In the genomic region with DNA sequence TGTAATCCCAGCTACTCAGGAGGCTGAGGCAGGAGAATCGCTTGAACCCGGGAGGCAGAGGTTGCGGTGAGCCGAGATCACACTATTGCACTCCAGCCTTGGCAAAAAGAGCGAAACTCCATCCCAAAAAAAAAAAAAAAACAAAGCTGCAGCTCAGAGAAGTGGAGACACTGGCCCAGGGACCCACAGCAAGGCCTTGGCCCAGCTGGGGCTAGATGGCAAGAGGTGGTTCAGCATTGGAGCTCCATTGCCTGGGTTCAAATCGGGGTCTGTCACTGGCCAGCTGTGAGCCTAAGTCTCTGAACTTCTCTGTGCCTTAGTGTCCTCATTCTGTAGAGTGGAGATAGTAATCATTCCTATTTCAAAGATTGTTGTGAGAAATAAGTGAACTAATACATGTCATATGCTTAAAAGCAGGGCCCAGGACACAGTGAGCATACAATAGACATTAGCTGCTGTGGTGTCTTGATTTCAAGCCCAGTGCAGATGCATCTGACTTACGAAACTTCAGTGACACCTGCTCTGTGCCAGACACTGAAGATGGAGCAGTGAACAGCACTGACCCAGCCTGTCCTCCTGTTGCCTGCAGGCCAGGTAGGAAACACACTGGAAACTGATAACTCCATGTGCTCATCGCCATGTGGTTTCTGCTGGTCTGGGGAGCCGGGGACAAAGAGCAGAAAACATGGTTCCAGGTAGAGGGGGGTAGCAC, we compare ENCODE assay signal across 12 cellular contexts.
DNase-seq lines count a peak whose midpoint lies in the region; ATAC-seq, FAIRE-seq and TF ChIP-seq lines count a peak whose summit lies in the region.
"Had no signal": no experiment of that assay in that cellular context is flagged by ENCODE, and none has a peak within 500 bp of the region (broad histone marks: within the 10 kb centered on the region; RNA-seq: fewer than 3 reads in every experiment).

No MANE protein-coding gene starts in this region.

- no peak overlapping the region for H3K4me3 Mint-ChIP-seq in activated CD4-positive, alpha-beta T cell treated with anti-CD3 and anti-CD28 coated beads for 36 hours
- H3K4me3 Mint-ChIP-seq in activated T-helper 2 cell treated with anti-CD3 and anti-CD28 coated beads, Interferon-gamma antibody, Interleukin-2, Interleukin-4, amounts not matched to agents 10 μg/mL and 5 μg/mL and 100 μg/mL, durations not matched to agents 14 hours and 24 hours and 36 hours (ENCODE audit: low read depth), result no peak overlapping the region

- H3K4me1 ChIP-seq in HepG2 (ENCODE audit: insufficient read depth, low read length) (peaks cover 94% of the 10 kb centered on the region), suprapubic skin (peaks cover 97% of the 10 kb centered on the region)

- H3K4me1 Mint-ChIP-seq in activated CD4-positive, alpha-beta T cell treated with anti-CD3 and anti-CD28 coated beads for 36 hours, result peaks cover 40% of the 10 kb centered on the region
- H3K4me1 Mint-ChIP-seq in activated T-helper 2 cell treated with anti-CD3 and anti-CD28 coated beads, Interferon-gamma antibody, Interleukin-2, Interleukin-4, amounts not matched to agents 10 μg/mL and 5 μg/mL and 100 μg/mL, durations not matched to agents 14 hours and 24 hours and 36 hours (ENCODE audit: low read depth), result peaks cover 37% of the 10 kb centered on the region

- intact Hi-C loops in activated CD4-positive, alpha-beta T cell treated with anti-CD3 and anti-CD28 coated beads for 36 hours (cut with DNase I, micrococcal nuclease), result loop anchor here in 1 of 2 experiments (10.0 kb wide), 1 partner anchor 112 kb away; no protein-coding TSS in a partner anchor
- intact Hi-C loops in activated T-helper 2 cell treated with anti-CD3 and anti-CD28 coated beads, Interferon-gamma antibody, Interleukin-2, Interleukin-4, amounts not matched to agents 10 μg/mL and 5 μg/mL and 100 μg/mL, durations not matched to agents 14 hours and 24 hours and 36 hours (cut with micrococcal nuclease), result no loop called here
- intact Hi-C loops in HepG2 (cut with micrococcal nuclease; ENCODE audit: unreplicated experiment), result no loop called here

- H3K36me3 ChIP-seq in HepG2 (replicated peaks in 1 of 2; ENCODE audit: control insufficient read depth in 1 of 2, insufficient read depth in 2 of 2, low read length in 2 of 2) (peaks cover 1 to 3% of the 10 kb centered on the region in 2 experiments; a peak in 2 of 5 replicates), suprapubic skin (peaks cover 13% of the 10 kb centered on the region)

- POLR2A ChIA-PET in activated CD4-positive, alpha-beta T cell treated with anti-CD3 and anti-CD28 coated beads for 36 hours (lab: Charles Lee), result interaction anchor here (0.7 kb wide), 1 partner anchor 19 kb away, joined by 3 read pairs; no protein-coding TSS in a partner anchor
- POLR2A ChIA-PET in HepG2 (lab: Yijun Ruan, JAX), result interaction anchor here (0.7 to 6.4 kb wide), 8 partner anchors 33 to 319 kb away, joined by 3 to 53 read pairs (median 4); a partner anchor contains a TSS

- FAIRE-seq in HepG2 (lab: Jason Lieb, UNC), result no peak
- FAIRE-seq: HTR-8/SVneo had no signal

- H3K9me3 ChIP-seq in HepG2 (ENCODE audit: low read length), result no peaks in the 10 kb centered on the region
- no peaks in the 10 kb centered on the region for H3K9me3 ChIP-seq in suprapubic skin

- no peak for TF ChIP-seq CTCF in HepG2 (CRISPR knock-in tag; IDR thresholded peaks at IDR 0.05)
- no peak for TF ChIP-seq CTCF in suprapubic skin (IDR thresholded peaks at IDR 0.05)

- TF ChIP-seq RAD21 in HepG2 (CRISPR knock-in tag; IDR thresholded peaks at IDR 0.05), result no peak

- TF ChIP-seq POLR2A in HepG2 (IDR thresholded peaks at IDR 0.05; ENCODE audit: insufficient read depth in 1 of 2, low read depth in 2 of 2, low read length in 2 of 2) (no peak), suprapubic skin (IDR thresholded peaks at IDR 0.05) (no peak)

- peaks cover 37% of the 10 kb centered on the region for H3K79me2 ChIP-seq in HepG2 (ENCODE audit: insufficient read depth, low read length)

- peak overlapping the region; percentile 24 for H3K27ac Mint-ChIP-seq in activated CD4-positive, alpha-beta T cell treated with anti-CD3 and anti-CD28 coated beads for 36 hours
- H3K27ac Mint-ChIP-seq in activated T-helper 2 cell treated with anti-CD3 and anti-CD28 coated beads, Interferon-gamma antibody, Interleukin-2, Interleukin-4, amounts not matched to agents 10 μg/mL and 5 μg/mL and 100 μg/mL, durations not matched to agents 14 hours and 24 hours and 36 hours, result peak overlapping the region; percentile 1

- BruUV-seq in HepG2 (replicated peaks; lab: Mats Ljungman, UMichigan), result no TSS peak

- ATAC-seq in activated CD4-positive, alpha-beta T cell treated with anti-CD3 and anti-CD28 coated beads for 36 hours, result no peak
- no peak for ATAC-seq in HepG2
- ATAC-seq in HG03457 (IDR thresholded peaks at IDR 0.05; ENCODE audit: unreplicated experiment), result no peak

- H2AFZ ChIP-seq in HepG2 (ENCODE audit: low read length), result no peak overlapping the region

- no peak for DNase-seq in activated CD4-positive, alpha-beta T cell treated with anti-CD3 and anti-CD28 coated beads for 36 hours
- no peak for DNase-seq in activated CD4-positive, alpha-beta T cell treated with anti-CD3 and anti-CD28 coated beads, Interleukin-2, amount 50 U/mL, for 1 hour
- DNase-seq in activated T-helper 2 cell treated with anti-CD3 and anti-CD28 coated beads, Interferon-gamma antibody, Interleukin-2, Interleukin-4, amounts not matched to agents 10 μg/mL and 5 μg/mL and 100 μg/mL, durations not matched to agents 14 hours and 24 hours and 36 hours (ENCODE audit: low spot score), result no peak
- DNase-seq in HepG2 (ENCODE audit: low spot score), result no peak
- DNase-seq in suprapubic skin (ENCODE audit: low spot score in 2 of 2), result no peak
- no peak for DNase-seq in NCI-H2196 treated with DMSO at 0.1 percent for 48 hours (lab: John Stamatoyannopoulos, UW; ENCODE audit: unreplicated experiment)
- DNase-seq in stimulated activated CD4-positive, alpha-beta T cell treated with anti-CD3 and anti-CD28 coated beads, Interleukin-4, amount 100 ng/mL, for 1 hour, result no peak
- DNase-seq: ACHN, NCI-H1436 treated with DMSO at 0.1 percent for 48 hours, NCI-H82 had no signal

- TF ChIP-seq EP300 in HepG2 (IDR thresholded peaks at IDR 0.05; ENCODE audit: low read depth in 2 of 2, low read length in 2 of 2), result no peak
- TF ChIP-seq EP300 in HepG2 (CRISPR knock-in tag; IDR thresholded peaks at IDR 0.05; ENCODE audit: borderline replicate concordance), result no peak
- TF ChIP-seq EP300 in suprapubic skin (IDR thresholded peaks at IDR 0.05), result no peak

- H3K9me3 Mint-ChIP-seq in activated CD4-positive, alpha-beta T cell treated with anti-CD3 and anti-CD28 coated beads for 36 hours (ENCODE audit: low read depth), result no peaks in the 10 kb centered on the region
- no peaks in the 10 kb centered on the region for H3K9me3 Mint-ChIP-seq in activated T-helper 2 cell treated with anti-CD3 and anti-CD28 coated beads, Interferon-gamma antibody, Interleukin-2, Interleukin-4, amounts not matched to agents 10 μg/mL and 5 μg/mL and 100 μg/mL, durations not matched to agents 14 hours and 24 hours and 36 hours

- H3K27ac ChIP-seq in HepG2 (ENCODE audit: extremely low read length, insufficient read depth, low read length) (no peak overlapping the region), suprapubic skin (peak overlapping the region; percentile 98)

- in situ Hi-C loops in HepG2 (cut with HindIII; ENCODE audit: extremely low pct_ligation_motif_present, low pct_unique_long_range_greater_than_20kb), result loop anchor here (10.0 kb wide), 1 partner anchor 122 kb away; no protein-coding TSS in a partner anchor

- WGBS in HepG2 (ENCODE audit: low lambda C conversion rate), result 95% methylated on average over 9 of the region's 9 CpGs
- 79% methylated on average over 9 of the region's 9 CpGs for WGBS in suprapubic skin

- no peak overlapping the region for H3K9ac ChIP-seq in HepG2 (ENCODE audit: insufficient read depth, low read depth, low read length)

- CTCF ChIA-PET in activated CD4-positive, alpha-beta T cell treated with anti-CD3 and anti-CD28 coated beads for 36 hours (lab: Charles Lee), result interaction anchor here (0.6 to 3.0 kb wide), 5 partner anchors 9 to 319 kb away, joined by 3 to 11 read pairs (median 4); no protein-coding TSS in a partner anchor
- CTCF ChIA-PET in HepG2 (lab: Yijun Ruan, JAX; ENCODE audit: low intra/inter-chr PET ratio, low total read pairs), result no interaction called here

- H3K4me2 ChIP-seq in HepG2 (ENCODE audit: low read depth, low read length), result no peak overlapping the region

- H3K4me3 ChIP-seq in HepG2 (replicated peaks in 1 of 3; ENCODE audit: insufficient read depth in 1 of 3, low read depth in 2 of 3, low read length in 3 of 3) (no peak overlapping the region), suprapubic skin (no peak overlapping the region)

- no peaks in the 10 kb centered on the region for H3K27me3 Mint-ChIP-seq in activated CD4-positive, alpha-beta T cell treated with anti-CD3 and anti-CD28 coated beads for 36 hours
- H3K27me3 Mint-ChIP-seq in activated T-helper 2 cell treated with anti-CD3 and anti-CD28 coated beads, Interferon-gamma antibody, Interleukin-2, Interleukin-4, amounts not matched to agents 10 μg/mL and 5 μg/mL and 100 μg/mL, durations not matched to agents 14 hours and 24 hours and 36 hours (ENCODE audit: low read depth), result no peaks in the 10 kb centered on the region

- no peaks in the 10 kb centered on the region; a peak in 1 of 5 replicates for H3K27me3 ChIP-seq in HepG2 (ENCODE audit: control insufficient read depth in 1 of 2, insufficient read depth in 2 of 2, low read length in 2 of 2)
- no peaks in the 10 kb centered on the region for H3K27me3 ChIP-seq in suprapubic skin

- no peaks in the 10 kb centered on the region for H4K20me1 ChIP-seq in HepG2 (ENCODE audit: insufficient read depth, low read length)

- peaks cover 32% of the 10 kb centered on the region for H3K36me3 Mint-ChIP-seq in activated CD4-positive, alpha-beta T cell treated with anti-CD3 and anti-CD28 coated beads for 36 hours (ENCODE audit: low read depth)
- H3K36me3 Mint-ChIP-seq in activated T-helper 2 cell treated with anti-CD3 and anti-CD28 coated beads, Interferon-gamma antibody, Interleukin-2, Interleukin-4, amounts not matched to agents 10 μg/mL and 5 μg/mL and 100 μg/mL, durations not matched to agents 14 hours and 24 hours and 36 hours (ENCODE audit: low read depth), result peaks cover 51% of the 10 kb centered on the region

TF ChIP-seq in HepG2, 621 proteins besides CTCF, POLR2A, EP300 and RAD21 (continues in another document):
- TF ChIP-seq, protein P1, sequence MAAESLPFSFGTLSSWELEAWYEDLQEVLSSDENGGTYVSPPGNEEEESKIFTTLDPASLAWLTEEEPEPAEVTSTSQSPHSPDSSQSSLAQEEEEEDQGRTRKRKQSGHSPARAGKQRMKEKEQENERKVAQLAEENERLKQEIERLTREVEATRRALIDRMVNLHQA (CRISPR knock-in tag; IDR thresholded peaks at IDR 0.05), result no peak
